In genomic region chr12:121673013-121673441, GRCh38 we compare ENCODE assay signal across 8 cellular contexts. TPM values are rescaled to one million over a fixed set of nuclear protein-coding genes. Genes with fewer than 3 reads are reported as not detected.
DNase-seq lines count a peak whose midpoint lies in the region; ATAC-seq and TF ChIP-seq lines count a peak whose summit lies in the region.

No MANE protein-coding gene starts in this region.

- H3K27ac ChIP-seq in RWPE2 (ENCODE audit: poor library complexity, severe bottlenecking) (no peak overlapping the region), gastrocnemius medialis (peak overlapping the region in 1 of 4 donors; percentile 25)

- TF ChIP-seq CTCF in RWPE2 (IDR thresholded peaks at IDR 0.05; ENCODE audit: poor library complexity, severe bottlenecking) = no peak
- no peak for TF ChIP-seq CTCF in foreskin fibroblast (IDR thresholded peaks at IDR 0.05; ENCODE audit: low read depth, low read length)
- no peak for TF ChIP-seq CTCF in gastrocnemius medialis (IDR thresholded peaks at IDR 0.05 in 4 of 5, conservative IDR thresholded peaks at IDR 0.05 in 1 of 5)

- H3K4me1 Mint-ChIP-seq in T-helper 1 cell treated with Interleukin-12 subunit alpha and Interleukin-12 subunit beta and Interleukin-4 antibody, amounts not matched to agents 30 μg/mL and 1 μg/mL, for 36 hours (ENCODE audit: low read depth) = peaks cover 29% of the 10 kb centered on the region

- H3K9me3 ChIP-seq in RWPE2 (ENCODE audit: severe bottlenecking) (no peaks in the 10 kb centered on the region), gastrocnemius medialis (no peaks in the 10 kb centered on the region)

- H3K27me3 Mint-ChIP-seq in T-helper 1 cell treated with Interleukin-12 subunit alpha and Interleukin-12 subunit beta and Interleukin-4 antibody, amounts not matched to agents 30 μg/mL and 1 μg/mL, for 36 hours (ENCODE audit: low read depth) = no peaks in the 10 kb centered on the region

- DNase-seq in T-helper 1 cell (no peak), RWPE2 (ENCODE audit: low spot score) (no peak), foreskin fibroblast (peak in 1 of 2 donors; percentile 51), gastrocnemius medialis (peak in 1 of 2 donors; percentile 23), NCI-H1436 (lab: John Stamatoyannopoulos, UW) (no peak), NCI-H1092 treated with DMSO at 0.1 percent for 48 hours (lab: John Stamatoyannopoulos, UW) (no peak)

- peaks cover 10% of the 10 kb centered on the region for H3K4me1 ChIP-seq in RWPE2 (ENCODE audit: insufficient read depth, poor library complexity, severe bottlenecking)
- H3K4me1 ChIP-seq in gastrocnemius medialis = peaks cover 0 to 6% of the 10 kb centered on the region in 2 donors

- H3K36me3 ChIP-seq in RWPE2 (ENCODE audit: low read depth) (no peaks in the 10 kb centered on the region), gastrocnemius medialis (no peaks in the 10 kb centered on the region)

- ATAC-seq in RWPE2 (ENCODE audit: low read depth) = peak; percentile 29; the same call in 2 of the 3 replicates
- ATAC-seq in gastrocnemius medialis = peak; percentile 12 to 25
- no peak for ATAC-seq in GM18873 (IDR thresholded peaks at IDR 0.05; ENCODE audit: low FRiP score, unreplicated experiment)

- no peaks in the 10 kb centered on the region for H3K36me3 Mint-ChIP-seq in T-helper 1 cell treated with Interleukin-12 subunit alpha and Interleukin-12 subunit beta and Interleukin-4 antibody, amounts not matched to agents 30 μg/mL and 1 μg/mL, for 36 hours (ENCODE audit: low read depth)

- peak overlapping the region; percentile 29 for H3K4me3 ChIP-seq in RWPE2 (ENCODE audit: severe bottlenecking)
- H3K4me3 ChIP-seq in foreskin fibroblast (ENCODE audit: low read depth in 1 of 2, low read length in 2 of 2) = peak overlapping the region; percentile 65
- H3K4me3 ChIP-seq in gastrocnemius medialis = peak overlapping the region in 3 of 4 donors; percentile 42 to 56 (median 46)

- H3K27me3 ChIP-seq in RWPE2 (ENCODE audit: insufficient read depth, poor library complexity, severe bottlenecking) = no peaks in the 10 kb centered on the region
- peaks cover 0 to 7% (median 0%) of the 10 kb centered on the region in 3 donors for H3K27me3 ChIP-seq in gastrocnemius medialis

- H3K27ac Mint-ChIP-seq in T-helper 1 cell treated with Interleukin-12 subunit alpha and Interleukin-12 subunit beta and Interleukin-4 antibody, amounts not matched to agents 30 μg/mL and 1 μg/mL, for 36 hours = peak overlapping the region; percentile 100

- TF ChIP-seq POLR2A in gastrocnemius medialis (IDR thresholded peaks at IDR 0.05) = no peak

- intact Hi-C loops in gastrocnemius medialis (cut with DNase I; ENCODE audit: low total_unique reads) = no loop called here

- no peaks in the 10 kb centered on the region for H3K9me3 Mint-ChIP-seq in T-helper 1 cell treated with Interleukin-12 subunit alpha and Interleukin-12 subunit beta and Interleukin-4 antibody, amounts not matched to agents 30 μg/mL and 1 μg/mL, for 36 hours

- H3K4me3 Mint-ChIP-seq in T-helper 1 cell treated with Interleukin-12 subunit alpha and Interleukin-12 subunit beta and Interleukin-4 antibody, amounts not matched to agents 30 μg/mL and 1 μg/mL, for 36 hours = peak overlapping the region; percentile 92

- in situ Hi-C loops in gastrocnemius medialis (cut with MboI; ENCODE audit: low sequenced_read_pairs in 4 of 4) = loop anchor here in 2 of 4 donors (5.0 to 10.0 kb wide), 3 partner anchors 108 to 178 kb away; no protein-coding TSS in a partner anchor

RNA-seq across cellular contexts. Expression of gene MORN3, which starts 3.6 kb away (rescaled TPM):
- total RNA-seq in gastrocnemius medialis = not detected

RNA-seq across cellular contexts. Expression of gene TMEM120B, which starts 39.5 kb away (rescaled TPM):
- total RNA-seq in gastrocnemius medialis = 10 to 100 TPM in 1 of 4 donors, 1 to 10 TPM in 3; 5.9 to 11.2 (median 6.4) TPM

RNA-seq across cellular contexts. Expression of gene ORAI1, which starts 46.7 kb away (rescaled TPM):
- 10 to 100 TPM in 3 of 4 donors, 1 to 10 TPM in 1; 9.9 to 29.0 (median 16.4) TPM for total RNA-seq in gastrocnemius medialis
